ENCODE assay signal across 13 cellular contexts in genomic region chr1:160251006-160251405, GRCh38. TPM values are rescaled to one million over a fixed set of nuclear protein-coding genes. Genes with fewer than 3 reads are reported as not detected.
A peak's percentile ranks its signal among the peaks of the same experiment; 100 is the strongest.
DNase-seq lines count a peak whose midpoint lies in the region; TF ChIP-seq lines count a peak whose summit lies in the region.
"Had no signal": no experiment of that assay in that cellular context is flagged by ENCODE, and none has a peak within 500 bp of the region (broad histone marks: within the 10 kb centered on the region; RNA-seq: fewer than 3 reads in every experiment).

No MANE protein-coding gene starts in this region.

- H3K4me1 ChIP-seq in esophagus muscularis mucosa (peaks cover 29 to 59% (median 51%) of the 10 kb centered on the region in 4 donors), stomach smooth muscle (ENCODE audit: control insufficient read depth, insufficient read depth, low read length) (peaks cover 10% of the 10 kb centered on the region)

- DNase-seq in NCI-H524 (lab: John Stamatoyannopoulos, UW) (peak; percentile 72 to 84), esophagus muscularis mucosa (ENCODE audit: extremely low spot score) (no peak), mesothelial cell of epicardium (ENCODE audit: low spot score in 2 of 2, unreplicated experiment in 2 of 2) (no peak), DMS53 treated with DMSO at 0.1 percent for 48 hours (lab: John Stamatoyannopoulos, UW; ENCODE audit: unreplicated experiment) (no peak), progenitor cell of endocrine pancreas (ENCODE audit: low spot score, unreplicated experiment) (no peak)
- DNase-seq in activated effector memory CD4-positive, alpha-beta T cell treated with anti-CD3 and anti-CD28 coated beads, Interleukin-2, amount 50 U/mL, for 16 hours: no peak
- DNase-seq: activated naive CD4-positive, alpha-beta T cell treated with anti-CD3 and anti-CD28 coated beads for 36 hours; NCI-H187 treated with DMSO at 0.1 percent for 48 hours; NCI-H526 treated with DMSO at 0.1 percent for 48 hours; Peyer's patch had no signal

- no peak overlapping the region for H3K4me3 ChIP-seq in esophagus muscularis mucosa
- H3K4me3 ChIP-seq in stomach smooth muscle (ENCODE audit: low read length in 2 of 2): no peak overlapping the region
- H3K4me3 ChIP-seq: Peyer's patch had no signal

- H3K9me3 Mint-ChIP-seq in mesothelial cell of epicardium: no peaks in the 10 kb centered on the region
- no peaks in the 10 kb centered on the region for H3K9me3 Mint-ChIP-seq in progenitor cell of endocrine pancreas (ENCODE audit: low read depth)
- H3K9me3 Mint-ChIP-seq: activated naive CD4-positive, alpha-beta T cell treated with anti-CD3 and anti-CD28 coated beads for 36 hours had no signal

- no peak for TF ChIP-seq CTCF in esophagus muscularis mucosa (IDR thresholded peaks at IDR 0.05)
- no peak for TF ChIP-seq CTCF in mesothelial cell of epicardium (IDR thresholded peaks at IDR 0.05; ENCODE audit: unreplicated experiment)
- no peak for TF ChIP-seq CTCF in progenitor cell of endocrine pancreas (IDR thresholded peaks at IDR 0.05; ENCODE audit: unreplicated experiment)

- H3K36me3 Mint-ChIP-seq in mesothelial cell of epicardium (peaks cover 12% of the 10 kb centered on the region), progenitor cell of endocrine pancreas (ENCODE audit: insufficient read depth) (peaks cover 1% of the 10 kb centered on the region)

- no peak for TF ChIP-seq EP300 in esophagus muscularis mucosa (IDR thresholded peaks at IDR 0.05)

- H3K9ac ChIP-seq in stomach smooth muscle (ENCODE audit: low read length in 2 of 2): no peak overlapping the region

- H3K4me3 Mint-ChIP-seq in mesothelial cell of epicardium (no peak overlapping the region), progenitor cell of endocrine pancreas (ENCODE audit: low read depth) (no peak overlapping the region)
- H3K4me3 Mint-ChIP-seq: activated naive CD4-positive, alpha-beta T cell treated with anti-CD3 and anti-CD28 coated beads for 36 hours had no signal

- H3K27me3 Mint-ChIP-seq in mesothelial cell of epicardium (ENCODE audit: low read depth): no peaks in the 10 kb centered on the region
- no peaks in the 10 kb centered on the region for H3K27me3 Mint-ChIP-seq in progenitor cell of endocrine pancreas

- H3K9me3 ChIP-seq in esophagus muscularis mucosa (no peaks in the 10 kb centered on the region), stomach smooth muscle (ENCODE audit: control insufficient read depth in 2 of 2, low read length in 2 of 2) (no peaks in the 10 kb centered on the region)
- H3K9me3 ChIP-seq: neutrophil, Peyer's patch had no signal

- H3K4me1 Mint-ChIP-seq in mesothelial cell of epicardium (peaks cover 34% of the 10 kb centered on the region), progenitor cell of endocrine pancreas (ENCODE audit: low read depth) (peaks cover 6% of the 10 kb centered on the region)

- H3K27ac Mint-ChIP-seq in mesothelial cell of epicardium: peak overlapping the region; percentile 2
- no peak overlapping the region for H3K27ac Mint-ChIP-seq in progenitor cell of endocrine pancreas
- H3K27ac Mint-ChIP-seq: activated naive CD4-positive, alpha-beta T cell treated with anti-CD3 and anti-CD28 coated beads for 36 hours had no signal

- H3K36me3 ChIP-seq in esophagus muscularis mucosa (peaks cover 0 to 17% (median 2%) of the 10 kb centered on the region in 4 donors), stomach smooth muscle (ENCODE audit: control insufficient read depth in 2 of 2, insufficient read depth in 2 of 2, low read length in 2 of 2) (peaks cover 0 to 2% of the 10 kb centered on the region in 2 donors)

- intact Hi-C loops in esophagus muscularis mucosa (cut with DNase I): loop anchor here (5.0 kb wide), 2 partner anchors 34 to 36 kb away; partner anchors contain the start of gene PEX19

- H3K27ac ChIP-seq in esophagus muscularis mucosa (replicated peaks in 1 of 4): peak overlapping the region in 3 of 4 donors; percentile 39 to 57 (median 40)
- H3K27ac ChIP-seq in stomach smooth muscle (ENCODE audit: low read length): peak overlapping the region; percentile 32
- H3K27ac ChIP-seq: C4-2B, neutrophil, Peyer's patch had no signal

- no peaks in the 10 kb centered on the region for H3K27me3 ChIP-seq in esophagus muscularis mucosa
- H3K27me3 ChIP-seq in stomach smooth muscle (ENCODE audit: control insufficient read depth in 1 of 2, insufficient read depth in 2 of 2, low read length in 2 of 2): no peaks in the 10 kb centered on the region
- H3K27me3 ChIP-seq: neutrophil, Peyer's patch had no signal

- TF ChIP-seq POLR2A in esophagus muscularis mucosa (IDR thresholded peaks at IDR 0.05; ENCODE audit: low read depth): no peak

RNA-seq across cellular contexts. Expression of gene DCAF8, which starts 11.3 kb away (rescaled TPM):
- total RNA-seq in esophagus muscularis mucosa (100 to 1,000 TPM; 111 to 191 (median 172) TPM), mesothelial cell of epicardium (276 to 299 TPM (median 287 TPM) in 3 replicates), progenitor cell of endocrine pancreas (167 and 172 TPM in 2 replicates)

RNA-seq across cellular contexts. Expression of gene PEX19, which starts 33.9 kb away (rescaled TPM):
- total RNA-seq in esophagus muscularis mucosa (10 to 100 TPM; 43.6 to 54.2 (median 46.1) TPM), mesothelial cell of epicardium (50.9 to 53.0 TPM (median 52.8 TPM) in 3 replicates), progenitor cell of endocrine pancreas (73.8 and 74.8 TPM in 2 replicates)

RNA-seq across cellular contexts. Expression of gene PEA15, which starts 45.8 kb away (rescaled TPM):
- total RNA-seq in esophagus muscularis mucosa (100 to 1,000 TPM; 161 to 286 (median 239) TPM), mesothelial cell of epicardium (37.4 to 42.1 TPM (median 41.2 TPM) in 3 replicates), progenitor cell of endocrine pancreas (31.2 and 37.6 TPM in 2 replicates)

Comparison
In these comparisons a context has a peak if more than half of its experiments do, and no peak if none do; other contexts are left out.
1. DNase-seq: peak in NCI-H524 (2 of 2); none in esophagus muscularis mucosa (single experiment), mesothelial cell of epicardium (0 of 2), DMS53 treated with DMSO at 0.1 percent for 48 hours (single experiment), activated effector memory CD4-positive, alpha-beta T cell treated with anti-CD3 and anti-CD28 coated beads, Interleukin-2, amount 50 U/mL, for 16 hours (single experiment) and progenitor cell of endocrine pancreas (single experiment).